Comparison of ENCODE assay signal across 28 cellular contexts in genomic region chr2:80331025-80331424, GRCh38.
"Had no signal": no experiment of that assay in that cellular context is flagged by ENCODE, and none has a peak within 500 bp of the region (broad histone marks: within the 10 kb centered on the region; RNA-seq: fewer than 3 reads in every experiment).

No MANE protein-coding gene starts in this region.

- DNase-seq: activated B cell treated with CpG ODN at 0.5 μM for 24 hours; activated CD4-positive, alpha-beta memory T cell treated with anti-CD3 and anti-CD28 coated beads for 36 hours; activated CD4-positive, alpha-beta T cell treated with anti-CD3 and anti-CD28 coated beads for 4 hours; activated CD4-positive, alpha-beta T cell treated with anti-CD3 and anti-CD28 coated beads, Interleukin-2, amount 10 ng/mL, durations not matched to agents 24 days and 14 days; activated CD4-positive, alpha-beta T cell treated with anti-CD3 and anti-CD28 coated beads, Interleukin-2, amount 50 U/mL, for 1 hour; activated CD4-positive, alpha-beta T cell treated with anti-CD3 and anti-CD28 coated beads, Interleukin-2, amount 50 U/mL, for 4 hours; activated CD4-positive, CD25-positive, alpha-beta regulatory T cell treated with anti-CD3 and anti-CD28 coated beads, Interleukin-2, amount 50 U/mL, for 72 hours; activated CD8-positive, alpha-beta memory T cell treated with anti-CD3 and anti-CD28 coated beads, Interleukin-2, amount 50 U/mL, for 4 hours; activated CD8-positive, alpha-beta T cell treated with anti-CD3 and anti-CD28 coated beads for 36 hours; activated effector memory CD4-positive, alpha-beta T cell treated with Interleukin-2 at 50 U/mL for 16 hours; activated gamma-delta T cell; activated naive CD4-positive, alpha-beta T cell treated with anti-CD3 and anti-CD28 coated beads, Interleukin-2, amount 10 ng/mL, durations not matched to agents 7 days and 5 days; activated naive CD4-positive, alpha-beta T cell treated with Interleukin-2 at 50 U/mL for 16 hours; activated naive CD8-positive, alpha-beta T cell treated with anti-CD3 and anti-CD28 coated beads, Interleukin-2, amount 10 ng/mL, durations not matched to agents 7 days and 5 days; activated naive CD8-positive, alpha-beta T cell treated with anti-CD3 and anti-CD28 coated beads, Interleukin-2, amount 50 U/mL, for 24 hours; activated T-cell treated with anti-CD3 and anti-CD28 coated beads for 4 hours; activated T-cell treated with anti-CD3 and anti-CD28 coated beads, Interleukin-2, amount 50 U/mL, for 1 hour; activated T-cell treated with anti-CD3 and anti-CD28 coated beads, Interleukin-2, amount 50 U/mL, for 4 hours; activated T-cell treated with anti-CD3 and anti-CD28 coated beads, Interleukin-2, amount 50 U/mL, for 72 hours; amygdala; anterior cingulate cortex; central memory CD4-positive, alpha-beta T cell; T-helper 1 cell; T-helper 2 cell; T-helper 9 cell had no signal

- ATAC-seq: activated CD8-positive, alpha-beta T cell treated with anti-CD3 and anti-CD28 coated beads for 36 hours; activated naive CD8-positive, alpha-beta T cell treated with anti-CD3 and anti-CD28 coated beads, Interleukin-2, amount 50 U/mL, for 24 hours; activated T-cell treated with anti-CD3 and anti-CD28 coated beads, Interleukin-2, amount 50 U/mL, for 4 hours; activated T-cell treated with anti-CD3 and anti-CD28 coated beads, Interleukin-2, amount 50 U/mL, for 72 hours had no signal

- H3K27ac ChIP-seq: ascending aorta, cardiac muscle cell, VCaP had no signal
